Comparison of ENCODE assay signal across 9 cellular contexts in the genomic region with DNA sequence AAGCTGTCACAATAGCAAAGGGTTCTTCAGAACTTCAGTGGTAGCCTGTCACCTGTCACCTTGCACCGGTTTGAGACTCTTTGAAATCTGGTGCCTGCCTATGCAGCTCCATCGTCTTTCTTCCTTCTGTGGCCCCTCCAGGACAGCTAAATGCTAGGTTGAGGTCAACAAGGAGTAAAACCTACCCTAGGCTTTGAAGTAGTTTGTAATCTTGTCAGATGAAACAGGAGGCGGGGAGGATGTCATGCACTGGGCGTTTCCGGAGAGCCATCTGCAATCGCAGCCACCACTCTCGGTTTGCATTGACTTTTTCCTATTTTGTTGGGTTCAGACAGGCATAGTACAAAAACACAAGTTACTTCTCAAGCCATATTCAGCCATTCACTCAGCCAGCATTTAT.
A peak's percentile ranks its signal among the peaks of the same experiment; 100 is the strongest.
DNase-seq lines count a peak whose midpoint lies in the region; ATAC-seq and TF ChIP-seq lines count a peak whose summit lies in the region.
"Had no signal": no experiment of that assay in that cellular context is flagged by ENCODE, and none has a peak within 500 bp of the region (broad histone marks: within the 10 kb centered on the region; RNA-seq: fewer than 3 reads in every experiment).

No MANE protein-coding gene starts in this region.

- H2AFZ ChIP-seq in PC-3 (ENCODE audit: low read length), result 0 out of 2 replicates have a peak overlapping the region, but pooled peaks have one; percentile 36

- TF ChIP-seq CTCF in PC-3 (conservative IDR thresholded peaks at IDR 0.05; ENCODE audit: low read depth, low read length) (no peak), osteocyte (IDR thresholded peaks at IDR 0.05) (no peak)

- no peaks in the 10 kb centered on the region for H3K9me2 ChIP-seq in PC-3 (replicated peaks; ENCODE audit: low read length)

- intact Hi-C loops in PC-3 (cut with micrococcal nuclease), result loop anchor here (1.0 to 10.0 kb wide), 10 partner anchors 33 to 1144 kb away; no protein-coding TSS in a partner anchor

- H3K4me1 Mint-ChIP-seq in activated T-cell treated with anti-CD3 and anti-CD28 coated beads, Interleukin-2, amount 50 U/mL, for 24 hours (ENCODE audit: low read depth), result peaks cover 29% of the 10 kb centered on the region
- peaks cover 18% of the 10 kb centered on the region for H3K4me1 Mint-ChIP-seq in osteocyte (ENCODE audit: unreplicated experiment)

- BruUV-seq in PC-3 (replicated peaks; lab: Mats Ljungman, UMichigan), result no TSS peak

- H3K27me3 Mint-ChIP-seq in activated T-cell treated with anti-CD3 and anti-CD28 coated beads, Interleukin-2, amount 50 U/mL, for 24 hours, result peaks cover 9% of the 10 kb centered on the region
- no peaks in the 10 kb centered on the region for H3K27me3 Mint-ChIP-seq in osteocyte (ENCODE audit: unreplicated experiment)

- H3K4me3 ChIP-seq in PC-3 (ENCODE audit: low read length), result no peak overlapping the region

- CTCF ChIA-PET in PC-3 (lab: Charles Lee), result interaction anchor here (0.5 to 1.0 kb wide), 6 partner anchors 33 to 855 kb away, joined by 3 to 7 read pairs (median 4); a partner anchor contains a TSS

- H3K9me3 Mint-ChIP-seq in activated T-cell treated with anti-CD3 and anti-CD28 coated beads, Interleukin-2, amount 50 U/mL, for 24 hours, result peaks cover 10% of the 10 kb centered on the region
- H3K9me3 Mint-ChIP-seq in osteocyte (ENCODE audit: unreplicated experiment), result peaks cover 6% of the 10 kb centered on the region

- no peaks in the 10 kb centered on the region for H3F3A ChIP-seq in PC-3 (ENCODE audit: low read length, unreplicated experiment)

- H3K4me1 ChIP-seq in PC-3 (ENCODE audit: insufficient read depth, low read length), result peaks cover 10% of the 10 kb centered on the region

- no peak overlapping the region for H3K4me3 Mint-ChIP-seq in activated T-cell treated with anti-CD3 and anti-CD28 coated beads, Interleukin-2, amount 50 U/mL, for 24 hours
- H3K4me3 Mint-ChIP-seq in osteocyte (ENCODE audit: unreplicated experiment), result no peak overlapping the region

- no peak overlapping the region for H3K4me2 ChIP-seq in PC-3 (ENCODE audit: low read length)

- peak; percentile 12 for DNase-seq in activated T-cell treated with anti-CD3 and anti-CD28 coated beads for 48 hours (ENCODE audit: low read depth)
- no peak for DNase-seq in activated T-cell treated with anti-CD3 and anti-CD28 coated beads, Interleukin-2, amount 50 U/mL, for 24 hours
- DNase-seq in PC-3, result no peak
- no peak for DNase-seq in osteocyte (ENCODE audit: extremely low spot score, unreplicated experiment)
- no peak for DNase-seq in NCI-H2029 (lab: John Stamatoyannopoulos, UW)
- no peak for DNase-seq in NCI-H1048 (lab: John Stamatoyannopoulos, UW)
- DNase-seq in SIG-M5 treated with dmso at 0.1 percent for 504 hours (lab: John Stamatoyannopoulos, UW; ENCODE audit: unreplicated experiment), result no peak

- H3K27ac ChIP-seq in PC-3 (ENCODE audit: low read length), result no peak overlapping the region

- no peak overlapping the region for H3K27ac Mint-ChIP-seq in activated T-cell treated with anti-CD3 and anti-CD28 coated beads, Interleukin-2, amount 50 U/mL, for 24 hours
- H3K27ac Mint-ChIP-seq in osteocyte (ENCODE audit: unreplicated experiment), result peak overlapping the region; percentile 82

- H3K36me3 ChIP-seq in PC-3 (ENCODE audit: low read depth, low read length), result no peaks in the 10 kb centered on the region
- H3K36me3 ChIP-seq: tibial nerve had no signal

- H3K36me3 Mint-ChIP-seq in activated T-cell treated with anti-CD3 and anti-CD28 coated beads, Interleukin-2, amount 50 U/mL, for 24 hours (ENCODE audit: low read depth), result peaks cover 2% of the 10 kb centered on the region
- no peaks in the 10 kb centered on the region for H3K36me3 Mint-ChIP-seq in osteocyte (ENCODE audit: unreplicated experiment)

- no peaks in the 10 kb centered on the region for H3K79me2 ChIP-seq in PC-3 (ENCODE audit: low read length)

- 0 out of 2 replicates have a peak, but pooled peaks cover 6% of the 10 kb centered on the region for H3K9me3 ChIP-seq in PC-3 (ENCODE audit: low read length)

- H3K27me3 ChIP-seq in PC-3 (ENCODE audit: low read length), result no peaks in the 10 kb centered on the region
- H3K27me3 ChIP-seq: tibial nerve had no signal

- H3K9ac ChIP-seq in PC-3 (ENCODE audit: low read length), result no peak overlapping the region

- ATAC-seq in HG02571 (IDR thresholded peaks at IDR 0.05; ENCODE audit: unreplicated experiment), result peak; percentile 37
- ATAC-seq in PC-3, result no peak

- no peaks in the 10 kb centered on the region for H4K20me1 ChIP-seq in PC-3 (ENCODE audit: low read length)

- POLR2A ChIA-PET in PC-3 (lab: Charles Lee; ENCODE audit: unreplicated experiment), result interaction anchor here (0.5 kb wide), 1 partner anchor 1806 kb away, joined by 3 read pairs; no protein-coding TSS in a partner anchor
